28 cellular contexts compared by ENCODE assay signal in genomic region chr12:51896236-51896635, GRCh38. TPM values are rescaled to one million over a fixed set of nuclear protein-coding genes. Genes with fewer than 3 reads are reported as not detected.
DNase-seq lines count a peak whose midpoint lies in the region; ATAC-seq, FAIRE-seq and TF ChIP-seq lines count a peak whose summit lies in the region.
"Had no signal": no experiment of that assay in that cellular context is flagged by ENCODE, and none has a peak within 500 bp of the region (broad histone marks: within the 10 kb centered on the region; RNA-seq: fewer than 3 reads in every experiment).

No MANE protein-coding gene starts in this region.

- ATAC-seq in RWPE2 (ENCODE audit: low read depth), result no peak

- peak; percentile 28 for DNase-seq in RWPE2 (ENCODE audit: low spot score)
- peak; percentile 52 for DNase-seq in coronary artery (ENCODE audit: low spot score)
- DNase-seq in islet precursor cell, result peak; percentile 57
- peak; percentile 60 for DNase-seq in sigmoid colon
- DNase-seq in NCI-H146 treated with DMSO at 0.1 percent for 48 hours (lab: John Stamatoyannopoulos, UW; ENCODE audit: unreplicated experiment), result no peak
- no peak for DNase-seq in GM19239 (ENCODE audit: insufficient read length, low spot score)
- no peak for DNase-seq in activated gamma-delta T cell treated with Interleukin-2 at 50 U/mL for 16 hours
- DNase-seq: activated CD4-positive, alpha-beta T cell treated with anti-CD3 and anti-CD28 coated beads for 48 hours; activated naive CD4-positive, alpha-beta T cell; activated T-cell treated with anti-CD3 and anti-CD28 coated beads, Interleukin-2, amount 50 U/mL, for 48 hours; amniotic stem cell; brain microvascular endothelial cell; DND-41; effector CD4-positive, alpha-beta T cell; foreskin fibroblast; NCI-H1417 treated with DMSO at 0.1 percent for 48 hours; NCI-H774; right lobe of liver; stimulated activated CD4-positive, alpha-beta T cell treated with anti-CD3 and anti-CD28 coated beads, Interleukin-12 subunit alpha, Interleukin-12 subunit beta, amount 100 ng/mL, for 4 hours; stimulated activated CD4-positive, alpha-beta T cell treated with anti-CD3 and anti-CD28 coated beads, Interleukin-4, amount 100 ng/mL, for 1 hour; substantia nigra had no signal

- no peak overlapping the region for H3K27ac ChIP-seq in RWPE2 (ENCODE audit: poor library complexity, severe bottlenecking)
- H3K27ac ChIP-seq in coronary artery, result peak overlapping the region in 1 of 2 donors; percentile 5
- H3K27ac ChIP-seq in sigmoid colon, result peak overlapping the region in 1 of 4 donors; percentile 66
- H3K27ac ChIP-seq: brain microvascular endothelial cell, C4-2B, right lobe of liver, RWPE1, VCaP had no signal

- no peak for TF ChIP-seq POLR2A in sigmoid colon (IDR thresholded peaks at IDR 0.05)

- TF ChIP-seq CTCF in RWPE2 (IDR thresholded peaks at IDR 0.05; ENCODE audit: poor library complexity, severe bottlenecking), result no peak
- no peak for TF ChIP-seq CTCF in coronary artery (IDR thresholded peaks at IDR 0.05)
- no peak for TF ChIP-seq CTCF in sigmoid colon (IDR thresholded peaks at IDR 0.05)

- H3K9me3 ChIP-seq in RWPE2 (ENCODE audit: severe bottlenecking), result no peaks in the 10 kb centered on the region
- H3K9me3 ChIP-seq in sigmoid colon, result no peaks in the 10 kb centered on the region
- H3K9me3 ChIP-seq: right lobe of liver had no signal

- no peak for TF ChIP-seq EP300 in sigmoid colon (IDR thresholded peaks at IDR 0.05)

- H3K4me3 ChIP-seq in RWPE2 (ENCODE audit: severe bottlenecking), result no peak overlapping the region
- H3K4me3 ChIP-seq in coronary artery, result no peak overlapping the region
- H3K4me3 ChIP-seq in sigmoid colon, result no peak overlapping the region
- H3K4me3 ChIP-seq: right lobe of liver had no signal

- H3K27me3 ChIP-seq in RWPE2 (ENCODE audit: insufficient read depth, poor library complexity, severe bottlenecking), result no peaks in the 10 kb centered on the region
- H3K27me3 ChIP-seq in sigmoid colon, result no peaks in the 10 kb centered on the region
- H3K27me3 ChIP-seq: brain microvascular endothelial cell, right lobe of liver had no signal

- WGBS in sigmoid colon, 2 donors, result 70 to 77% methylated on average over 3 of the region's 3 CpGs

- FAIRE-seq in GM19239 (lab: Jason Lieb, UNC), result no peak

- H3K36me3 ChIP-seq in RWPE2 (ENCODE audit: low read depth) (no peaks in the 10 kb centered on the region), sigmoid colon (no peaks in the 10 kb centered on the region)
- H3K36me3 ChIP-seq: brain microvascular endothelial cell, right lobe of liver had no signal

- intact Hi-C loops in sigmoid colon (cut with DNase I), result no loop called here

- H3K4me1 ChIP-seq in RWPE2 (ENCODE audit: insufficient read depth, poor library complexity, severe bottlenecking) (no peaks in the 10 kb centered on the region), sigmoid colon (peaks cover 0 to 6% (median 0%) of the 10 kb centered on the region in 4 donors)

RNA-seq across cellular contexts. Expression of gene ANKRD33, which starts 8.3 kb away (rescaled TPM):
- not detected for total RNA-seq in sigmoid colon
- polyA plus RNA-seq in sigmoid colon, result under 1 TPM in 1 of 3 donors, not detected in 2; 0.16 TPM
- total RNA-seq: chondrocyte, ureter had no signal
- polyA plus RNA-seq: esophagus, neural cell had no signal

RNA-seq across cellular contexts. Expression of gene ACVRL1, which starts 11.1 kb away (rescaled TPM):
- 100 to 1,000 TPM in 1 of 4 donors, 10 to 100 TPM in 3; 63.0 to 113 (median 70.9) TPM for total RNA-seq in sigmoid colon
- polyA plus RNA-seq in sigmoid colon, result 10 to 100 TPM; 12.5 to 83.6 (median 24.6) TPM
- polyA plus RNA-seq: neural cell had no signal

RNA-seq across cellular contexts. Expression of gene FIGNL2, which starts 47.7 kb away (rescaled TPM):
- under 1 TPM in 2 of 4 donors, not detected in 2; 0.28 to 0.36 TPM for total RNA-seq in sigmoid colon
- under 1 TPM in 1 of 3 donors, not detected in 2; 0.36 TPM for polyA plus RNA-seq in sigmoid colon

RNA-seq across cellular contexts. Expression of gene ACVR1B, which starts 55.3 kb away (rescaled TPM):
- total RNA-seq in sigmoid colon, result 1 to 10 TPM; 7.2 to 9.8 (median 8.6) TPM
- 10 to 100 TPM; 10.8 to 30.7 (median 11.1) TPM for polyA plus RNA-seq in sigmoid colon

Comparison
In these comparisons a context has a peak if more than half of its experiments do, and no peak if none do; other contexts are left out.
1. DNase-seq: peak in RWPE2 (single experiment), coronary artery (single experiment), islet precursor cell (single experiment) and sigmoid colon (single experiment); none in NCI-H146 treated with DMSO at 0.1 percent for 48 hours (single experiment), GM19239 (single experiment) and activated gamma-delta T cell treated with Interleukin-2 at 50 U/mL for 16 hours (single experiment).